8 cellular contexts compared by ENCODE assay signal in the genomic region with DNA sequence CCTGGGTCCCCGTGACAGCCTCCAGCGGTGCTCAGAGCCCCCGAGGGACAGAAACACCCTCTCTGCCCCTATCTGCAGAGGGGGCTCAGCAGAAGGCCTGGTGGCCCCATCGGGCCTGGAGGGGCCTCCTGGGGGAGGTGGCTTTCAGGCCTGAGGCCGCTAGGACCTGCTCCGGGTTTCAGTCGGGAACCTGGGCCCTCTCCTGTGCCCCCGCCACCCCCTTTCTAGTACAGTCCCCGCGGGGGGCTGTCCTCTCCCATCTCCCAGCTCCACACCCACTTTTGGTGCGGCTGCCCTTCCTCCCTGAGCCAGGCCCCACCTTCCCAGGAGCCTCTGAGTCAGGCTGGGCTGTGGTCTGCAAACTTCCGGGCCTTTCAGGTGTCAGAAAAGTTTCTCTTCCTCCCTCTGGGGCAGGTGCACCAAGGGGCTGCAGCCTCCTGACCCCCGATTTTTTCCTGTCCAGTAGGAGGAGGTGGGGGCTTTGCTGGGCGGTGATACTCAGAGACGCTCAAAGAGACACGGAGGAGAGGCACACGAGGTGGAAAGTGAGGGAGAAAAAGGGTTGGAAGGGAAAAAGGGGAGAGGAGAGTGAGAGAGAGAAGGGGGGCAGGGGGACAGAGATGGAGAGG. TPM values are rescaled to one million over a fixed set of nuclear protein-coding genes. Genes with fewer than 3 reads are reported as not detected.
DNase-seq lines count a peak whose midpoint lies in the region; ATAC-seq lines count a peak whose summit lies in the region.

No MANE protein-coding gene starts in this region.

- intact Hi-C loops in cardiac septum (cut with DNase I), result no loop called here
- intact Hi-C loops in left ventricle myocardium superior (cut with micrococcal nuclease), result no loop called here

- ATAC-seq in left ventricle myocardium superior (no peak), HG03469 (IDR thresholded peaks at IDR 0.05; ENCODE audit: unreplicated experiment) (peak; percentile 61)

- DNase-seq in cardiac septum (ENCODE audit: low spot score) (peak; percentile 64), left ventricle myocardium superior (no peak), activated T-cell treated with anti-CD3 and anti-CD28 coated beads for 24 hours (ENCODE audit: low read depth) (peak; percentile 67), islet precursor cell (peak; percentile 76), COLO668 (lab: John Stamatoyannopoulos, UW; ENCODE audit: unreplicated experiment) (no peak), NCI-H1105 treated with DMSO at 0.1 percent for 48 hours (lab: John Stamatoyannopoulos, UW) (no peak)
- DNase-seq in stimulated activated naive CD4-positive, alpha-beta T cell treated with Interleukin-2 at 50 U/mL for 16 hours (lab: John Stamatoyannopoulos, UW), result peak; percentile 55

RNA-seq across cellular contexts. Expression of a gene that starts 0.7 kb away (rescaled TPM):
- 0.32 TPM for total RNA-seq in cardiac septum
- 0.37 TPM for total RNA-seq in left ventricle myocardium superior

Comparison
In these comparisons a context has a peak if more than half of its experiments do, and no peak if none do; other contexts are left out.
1. DNase-seq: peak in cardiac septum (single experiment), activated T-cell treated with anti-CD3 and anti-CD28 coated beads for 24 hours (single experiment), islet precursor cell (single experiment) and stimulated activated naive CD4-positive, alpha-beta T cell treated with Interleukin-2 at 50 U/mL for 16 hours (single experiment); none in left ventricle myocardium superior (single experiment), COLO668 (single experiment) and NCI-H1105 treated with DMSO at 0.1 percent for 48 hours (single experiment).